In genomic region chr6:24882835-24883555, GRCh38 we compare ENCODE assay signal across 14 cellular contexts. TPM values are rescaled to one million over a fixed set of nuclear protein-coding genes. Genes with fewer than 3 reads are reported as not detected.
A peak's percentile ranks its signal among the peaks of the same experiment; 100 is the strongest.
DNase-seq lines count a peak whose midpoint lies in the region; ATAC-seq, FAIRE-seq and TF ChIP-seq lines count a peak whose summit lies in the region.
"Had no signal": no experiment of that assay in that cellular context is flagged by ENCODE, and none has a peak within 500 bp of the region (broad histone marks: within the 10 kb centered on the region; RNA-seq: fewer than 3 reads in every experiment).

No MANE protein-coding gene starts in this region.

- peak; percentile 21 for DNase-seq in activated naive CD4-positive, alpha-beta T cell treated with Interleukin-2 at 50 U/mL for 16 hours
- DNase-seq in activated naive CD4-positive, alpha-beta T cell (lab: John Stamatoyannopoulos, UW), result no peak
- peak; percentile 11 for DNase-seq in RPMI7951 (ENCODE audit: low read depth)
- no peak for DNase-seq in K562 (ENCODE audit: extremely low read depth in 1 of 4, low spot score in 3 of 4)
- no peak for DNase-seq in DMS79 treated with DMSO at 0.1 percent for 48 hours (lab: John Stamatoyannopoulos, UW)
- no peak for DNase-seq in NCI-H82 (lab: John Stamatoyannopoulos, UW)
- no peak for DNase-seq in HCEC 1CT
- DNase-seq: aorta, midbrain, NCI-H2107, SW 1271 had no signal

- TF ChIP-seq EP300 in K562 (IDR thresholded peaks at IDR 0.05; ENCODE audit: low read length), result no peak

- H3K9me3 Mint-ChIP-seq in stimulated activated naive CD8-positive, alpha-beta T cell treated with anti-CD3 and anti-CD28 coated beads, Interleukin-15, Interleukin-2, amounts not matched to agents 100 ng/mL and 50 ng/mL, for 24 hours, result peaks cover 2% of the 10 kb centered on the region

- in situ Hi-C loops in K562 (cut with MboI), result no loop called here

- H3K9me3 ChIP-seq in K562 (replicated peaks; ENCODE audit: control insufficient read depth, insufficient read depth, low read depth, low read length), result no peaks in the 10 kb centered on the region

- CTCF ChIA-PET in K562 (lab: Yijun Ruan, JAX; ENCODE audit: low intra/inter-chr PET ratio), result no interaction called here

- H3K9me1 ChIP-seq in K562 (ENCODE audit: control insufficient read depth, insufficient read depth, low read length), result no peaks in the 10 kb centered on the region

- H3K27ac ChIP-seq in K562 (ENCODE audit: extremely low read depth, low read depth, low read length), result no peak overlapping the region
- H3K27ac ChIP-seq: parathyroid adenoma had no signal

- H2AFZ ChIP-seq in K562 (ENCODE audit: low read depth, low read length), result no peak overlapping the region
- H2AFZ ChIP-seq: GM23338, parathyroid adenoma had no signal

- H3K79me2 ChIP-seq in K562 (ENCODE audit: control insufficient read depth, insufficient read depth, low read length), result no peaks in the 10 kb centered on the region
- H3K79me2 ChIP-seq: parathyroid adenoma had no signal

- H3K4me1 ChIP-seq in K562 (replicated peaks in 1 of 2; ENCODE audit: control insufficient read depth in 2 of 2, insufficient read depth in 2 of 2, low read length in 2 of 2), result no peaks in the 10 kb centered on the region
- H3K4me1 ChIP-seq: parathyroid adenoma had no signal

- H3K4me3 ChIP-seq in K562, result no peak overlapping the region
- H3K4me3 ChIP-seq: GM23338 had no signal

- peaks cover 98% of the 10 kb centered on the region for H3K4me1 Mint-ChIP-seq in stimulated activated naive CD8-positive, alpha-beta T cell treated with anti-CD3 and anti-CD28 coated beads, Interleukin-15, Interleukin-2, amounts not matched to agents 100 ng/mL and 50 ng/mL, for 24 hours (ENCODE audit: low read depth)

- H4K20me1 ChIP-seq in K562 (replicated peaks; ENCODE audit: control insufficient read depth, insufficient read depth, low read length), result no peaks in the 10 kb centered on the region

- POLR2A ChIA-PET in K562 (lab: Yijun Ruan, JAX), result interaction anchor here (0.6 to 1.7 kb wide), 5 partner anchors 10 to 105 kb away, joined by 3 to 5 read pairs (median 4); no protein-coding TSS in a partner anchor

- no peak for FAIRE-seq in K562 (lab: Jason Lieb, UNC)

- H3K36me3 Mint-ChIP-seq in stimulated activated naive CD8-positive, alpha-beta T cell treated with anti-CD3 and anti-CD28 coated beads, Interleukin-15, Interleukin-2, amounts not matched to agents 100 ng/mL and 50 ng/mL, for 24 hours (ENCODE audit: low read depth), result peaks cover 36% of the 10 kb centered on the region

- no peak for TF ChIP-seq CTCF in K562 (IDR thresholded peaks at IDR 0.05 in 2 of 3, conservative IDR thresholded peaks at IDR 0.05 in 1 of 3; ENCODE audit: insufficient read depth in 2 of 3, low read depth in 1 of 3, low read length in 3 of 3)

- under 1% methylated on average over 7 of the region's 7 CpGs for WGBS in K562 (ENCODE audit: insufficient coverage, low coverage, missing lambda C conversion rate)

- H3K4me2 ChIP-seq in K562 (ENCODE audit: insufficient read depth, low read length), result no peak overlapping the region
- H3K4me2 ChIP-seq: GM23338 had no signal

- H3K27me3 ChIP-seq in K562 (ENCODE audit: control insufficient read depth in 2 of 2, insufficient read depth in 2 of 2, low read length in 2 of 2), result peaks cover 10 to 17% of the 10 kb centered on the region in 2 experiments; a peak in 4 of 5 replicates

- no peak for ATAC-seq in K562
- ATAC-seq: GM23338 had no signal

- BruUV-seq in K562 (replicated peaks; lab: Mats Ljungman, UMichigan), result no TSS peak

- intact Hi-C loops in K562 (cut with micrococcal nuclease), result no loop called here

- no peak overlapping the region for H3K9ac ChIP-seq in K562 (ENCODE audit: insufficient read depth in 1 of 2, low read depth in 2 of 2, low read length in 2 of 2)
- H3K9ac ChIP-seq: parathyroid adenoma had no signal

- TF ChIP-seq RAD21 in K562 (CRISPR knock-in tag; conservative IDR thresholded peaks at IDR 0.05 in 1 of 2, IDR thresholded peaks at IDR 0.05 in 1 of 2), result no peak

- H3K4me3 Mint-ChIP-seq in stimulated activated naive CD8-positive, alpha-beta T cell treated with anti-CD3 and anti-CD28 coated beads, Interleukin-15, Interleukin-2, amounts not matched to agents 100 ng/mL and 50 ng/mL, for 24 hours, result peak overlapping the region; percentile 79
- H3K4me3 Mint-ChIP-seq: GM23338 had no signal

- H3K27ac Mint-ChIP-seq in stimulated activated naive CD8-positive, alpha-beta T cell treated with anti-CD3 and anti-CD28 coated beads, Interleukin-15, Interleukin-2, amounts not matched to agents 100 ng/mL and 50 ng/mL, for 24 hours, result peak overlapping the region; percentile 99
- H3K27ac Mint-ChIP-seq: GM23338 had no signal

- no peak for TF ChIP-seq POLR2A in K562 (conservative IDR thresholded peaks at IDR 0.05)

- H3K36me3 ChIP-seq in K562 (ENCODE audit: control insufficient read depth, insufficient read depth, low read length), result no peaks in the 10 kb centered on the region

- no peaks in the 10 kb centered on the region for H3K27me3 Mint-ChIP-seq in stimulated activated naive CD8-positive, alpha-beta T cell treated with anti-CD3 and anti-CD28 coated beads, Interleukin-15, Interleukin-2, amounts not matched to agents 100 ng/mL and 50 ng/mL, for 24 hours

TF ChIP-seq in K562, 482 proteins besides CTCF, POLR2A, EP300 and RAD21:
- TF ChIP-seq ZNF121 (CRISPR knock-in tag; conservative IDR thresholded peaks at IDR 0.05), result no peak
- TF ChIP-seq TFE3 (CRISPR knock-in tag; IDR thresholded peaks at IDR 0.05), result peak; percentile 79

RNA-seq across cellular contexts. Expression of gene RIPOR2, which starts 52.8 kb away (rescaled TPM):
- 0.68 and 0.72 TPM in 2 replicates for total RNA-seq in RPMI7951 (2014; rRNA removed; shearing (Covaris generic))
- not detected in 2 replicates for total RNA-seq in K562 (2011; cell fraction: chromatin; rRNA removed; ENCODE audit: low replicate concordance)
- total RNA-seq in K562 (2011; cell fraction: nucleolus; rRNA removed), result not detected in 2 replicates
- total RNA-seq in K562 (2011; cell fraction: nucleoplasm; rRNA removed), result not detected in 2 replicates
- total RNA-seq in K562 (2014; rRNA removed) (0.33 TPM in 1 of 2 replicates, not detected in the other), K562 (2014; rRNA removed; fragmentation: Illumina TruSeq; extraction: Trizol) (0.29 and 0.32 TPM in 2 replicates), K562 (2015; rRNA removed; fragmentation: Illumina TruSeq; extraction: Trizol) (not detected in 2 replicates), K562 (2021) (0.47 and 1.1 TPM in 2 replicates)
- polyA plus RNA-seq in K562 (2011; rRNA removed) (0.81 TPM in 1 of 2 replicates, not detected in the other), K562 (2014; fragmentation: Illumina TruSeq; extraction: Trizol) (0.28 TPM in 2 replicates), K562 (2014; fragmentation: Nextera tagmentation; extraction: Ambion mirVana) (1 to 10 TPM in 1 of 2 experiments, under 1 TPM in 1; 0.53 to 1.0 TPM), K562 (2014; rRNA removed) (0.04 and 0.16 TPM in 2 replicates)
- 0.06 and 0.27 TPM in 2 replicates for polyA plus RNA-seq in K562 (2011; cell fraction: cytosol; rRNA removed)
- 0.17 TPM in 1 of 2 replicates, not detected in the other for polyA plus RNA-seq in K562 (2011; cell fraction: nucleus; rRNA removed)
- polyA plus RNA-seq in K562 (2012), result 0.35 and 0.71 TPM in 2 replicates
- polyA minus RNA-seq in K562 (2011; rRNA and poly(A)+ RNA removed), result not detected in 2 replicates
- not detected in 2 replicates for polyA minus RNA-seq in K562 (2011; cell fraction: cytosol; rRNA and poly(A)+ RNA removed)
- not detected in 2 replicates for polyA minus RNA-seq in K562 (2011; cell fraction: nucleus; rRNA and poly(A)+ RNA removed)

Comparison
In these comparisons a context has a peak if more than half of its experiments do, and no peak if none do; other contexts are left out.
1. DNase-seq: peak in activated naive CD4-positive, alpha-beta T cell treated with Interleukin-2 at 50 U/mL for 16 hours (single experiment) and RPMI7951 (single experiment); none in activated naive CD4-positive, alpha-beta T cell (0 of 4), K562 (0 of 4), DMS79 treated with DMSO at 0.1 percent for 48 hours (single experiment), NCI-H82 (single experiment) and HCEC 1CT (single experiment).